Comparison of ENCODE assay signal across 8 cellular contexts in the genomic region with DNA sequence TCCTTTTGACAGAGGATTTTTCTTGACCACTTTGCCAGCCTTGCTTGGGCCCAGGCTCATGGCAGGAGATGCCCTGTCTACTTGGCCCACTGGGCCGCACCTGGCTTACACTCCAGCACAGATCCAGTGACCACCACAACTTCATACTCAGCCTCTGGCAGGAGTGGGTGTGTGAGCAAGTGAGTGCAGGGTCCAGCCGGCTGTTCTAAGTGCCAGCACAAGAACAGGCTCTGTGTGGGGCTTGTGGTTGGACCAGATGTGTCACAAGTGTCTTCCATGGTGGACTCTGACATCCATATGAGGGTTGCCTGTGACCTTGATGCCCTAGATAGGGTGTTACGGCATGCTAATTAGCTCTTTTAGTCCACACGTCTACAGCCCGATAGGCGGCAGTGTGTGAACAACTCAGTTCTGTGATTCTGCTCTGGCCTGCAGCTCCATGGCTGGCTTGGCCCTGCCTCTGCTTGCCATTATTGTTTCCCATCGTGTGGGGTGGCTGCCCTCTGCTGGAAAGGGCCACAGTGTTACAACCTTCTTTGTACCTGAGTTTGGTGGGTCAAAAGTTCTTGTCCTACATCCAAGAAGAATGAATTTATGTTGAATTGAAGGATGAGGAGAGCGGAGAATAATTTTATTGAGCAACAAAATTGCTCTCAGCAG.
DNase-seq lines count a peak whose midpoint lies in the region; ATAC-seq and TF ChIP-seq lines count a peak whose summit lies in the region.

No MANE protein-coding gene starts in this region.

- TF ChIP-seq CTCF in GM23338 (conservative IDR thresholded peaks at IDR 0.05; ENCODE audit: low read depth in 2 of 2) (peak; percentile 82 to 94), mesothelial cell of epicardium (IDR thresholded peaks at IDR 0.05; ENCODE audit: unreplicated experiment) (no peak)

- H3K4me3 Mint-ChIP-seq in GM23338: no peak overlapping the region
- H3K4me3 Mint-ChIP-seq in mesothelial cell of epicardium: no peak overlapping the region

- H2AFZ ChIP-seq in GM23338: peak overlapping the region; percentile 45; the same call in 1 of the 2 replicates

- peaks cover 6% of the 10 kb centered on the region for H3K4me1 ChIP-seq in GM23338 (ENCODE audit: insufficient read depth)

- no peak overlapping the region for H3K27ac ChIP-seq in GM23338 (ENCODE audit: low read depth)

- H3K27ac Mint-ChIP-seq in GM23338: no peak overlapping the region
- H3K27ac Mint-ChIP-seq in mesothelial cell of epicardium: no peak overlapping the region

- H3K9me3 Mint-ChIP-seq in GM23338 (peaks cover 13% of the 10 kb centered on the region), mesothelial cell of epicardium (peaks cover 19% of the 10 kb centered on the region)

- DNase-seq in activated naive CD4-positive, alpha-beta T cell treated with Interleukin-2 at 50 U/mL for 16 hours: peak; percentile 4
- DNase-seq in activated naive CD4-positive, alpha-beta T cell (lab: John Stamatoyannopoulos, UW): no peak
- DNase-seq in GM23338 (ENCODE audit: low spot score) (peak; percentile 84), HuH-7.5 (ENCODE audit: low spot score) (peak; percentile 10), T follicular helper cell (ENCODE audit: low read depth) (peak; percentile 4), glomerular visceral epithelial cell (ENCODE audit: extremely low spot score) (peak; percentile 15), mesothelial cell of epicardium (ENCODE audit: low spot score in 2 of 2, unreplicated experiment in 2 of 2) (no peak)
- DNase-seq in stimulated activated CD4-positive, alpha-beta T cell treated with anti-CD3 and anti-CD28 coated beads, Interleukin-2, amount 100 ng/mL, for 24 hours: peak; percentile 26 to 41

- H3F3A ChIP-seq in GM23338 (replicated peaks; ENCODE audit: low read depth): no peaks in the 10 kb centered on the region

- H3K4me3 ChIP-seq in GM23338: no peak overlapping the region

- peaks cover 4% of the 10 kb centered on the region; the same call in 1 of the 2 replicates for H3K9me2 ChIP-seq in GM23338 (ENCODE audit: insufficient read depth)

- H3K36me3 Mint-ChIP-seq in GM23338 (ENCODE audit: low read depth) (peaks cover 12% of the 10 kb centered on the region; the same call in 2 of the 3 replicates), mesothelial cell of epicardium (peaks cover 4% of the 10 kb centered on the region)

- H3K27me3 Mint-ChIP-seq in GM23338 (ENCODE audit: insufficient read depth, low read depth, poor library complexity): no peaks in the 10 kb centered on the region
- H3K27me3 Mint-ChIP-seq in mesothelial cell of epicardium (ENCODE audit: low read depth): no peaks in the 10 kb centered on the region

- peaks cover 13% of the 10 kb centered on the region; the same call in 2 of the 3 replicates for H3K4me1 Mint-ChIP-seq in GM23338
- peaks cover 34% of the 10 kb centered on the region for H3K4me1 Mint-ChIP-seq in mesothelial cell of epicardium

- H3K4me2 ChIP-seq in GM23338: no peak overlapping the region

- peak; percentile 86 for ATAC-seq in GM23338

- H3K79me2 ChIP-seq in GM23338 (replicated peaks; ENCODE audit: insufficient read depth): no peaks in the 10 kb centered on the region

- H4K20me1 ChIP-seq in GM23338 (replicated peaks; ENCODE audit: insufficient read depth): no peaks in the 10 kb centered on the region

- H3K27me3 ChIP-seq in GM23338 (ENCODE audit: insufficient read depth): no peaks in the 10 kb centered on the region

- H3K36me3 ChIP-seq in GM23338 (ENCODE audit: insufficient read depth): peaks cover 7% of the 10 kb centered on the region; the same call in 1 of the 2 replicates

TF ChIP-seq in GM23338, 12 proteins besides CTCF, POLR2A, EP300 and RAD21:
- no peak for TF ChIP-seq ZNF114 (CRISPR knock-in tag; IDR thresholded peaks at IDR 0.05)
- TF ChIP-seq, protein P1, sequence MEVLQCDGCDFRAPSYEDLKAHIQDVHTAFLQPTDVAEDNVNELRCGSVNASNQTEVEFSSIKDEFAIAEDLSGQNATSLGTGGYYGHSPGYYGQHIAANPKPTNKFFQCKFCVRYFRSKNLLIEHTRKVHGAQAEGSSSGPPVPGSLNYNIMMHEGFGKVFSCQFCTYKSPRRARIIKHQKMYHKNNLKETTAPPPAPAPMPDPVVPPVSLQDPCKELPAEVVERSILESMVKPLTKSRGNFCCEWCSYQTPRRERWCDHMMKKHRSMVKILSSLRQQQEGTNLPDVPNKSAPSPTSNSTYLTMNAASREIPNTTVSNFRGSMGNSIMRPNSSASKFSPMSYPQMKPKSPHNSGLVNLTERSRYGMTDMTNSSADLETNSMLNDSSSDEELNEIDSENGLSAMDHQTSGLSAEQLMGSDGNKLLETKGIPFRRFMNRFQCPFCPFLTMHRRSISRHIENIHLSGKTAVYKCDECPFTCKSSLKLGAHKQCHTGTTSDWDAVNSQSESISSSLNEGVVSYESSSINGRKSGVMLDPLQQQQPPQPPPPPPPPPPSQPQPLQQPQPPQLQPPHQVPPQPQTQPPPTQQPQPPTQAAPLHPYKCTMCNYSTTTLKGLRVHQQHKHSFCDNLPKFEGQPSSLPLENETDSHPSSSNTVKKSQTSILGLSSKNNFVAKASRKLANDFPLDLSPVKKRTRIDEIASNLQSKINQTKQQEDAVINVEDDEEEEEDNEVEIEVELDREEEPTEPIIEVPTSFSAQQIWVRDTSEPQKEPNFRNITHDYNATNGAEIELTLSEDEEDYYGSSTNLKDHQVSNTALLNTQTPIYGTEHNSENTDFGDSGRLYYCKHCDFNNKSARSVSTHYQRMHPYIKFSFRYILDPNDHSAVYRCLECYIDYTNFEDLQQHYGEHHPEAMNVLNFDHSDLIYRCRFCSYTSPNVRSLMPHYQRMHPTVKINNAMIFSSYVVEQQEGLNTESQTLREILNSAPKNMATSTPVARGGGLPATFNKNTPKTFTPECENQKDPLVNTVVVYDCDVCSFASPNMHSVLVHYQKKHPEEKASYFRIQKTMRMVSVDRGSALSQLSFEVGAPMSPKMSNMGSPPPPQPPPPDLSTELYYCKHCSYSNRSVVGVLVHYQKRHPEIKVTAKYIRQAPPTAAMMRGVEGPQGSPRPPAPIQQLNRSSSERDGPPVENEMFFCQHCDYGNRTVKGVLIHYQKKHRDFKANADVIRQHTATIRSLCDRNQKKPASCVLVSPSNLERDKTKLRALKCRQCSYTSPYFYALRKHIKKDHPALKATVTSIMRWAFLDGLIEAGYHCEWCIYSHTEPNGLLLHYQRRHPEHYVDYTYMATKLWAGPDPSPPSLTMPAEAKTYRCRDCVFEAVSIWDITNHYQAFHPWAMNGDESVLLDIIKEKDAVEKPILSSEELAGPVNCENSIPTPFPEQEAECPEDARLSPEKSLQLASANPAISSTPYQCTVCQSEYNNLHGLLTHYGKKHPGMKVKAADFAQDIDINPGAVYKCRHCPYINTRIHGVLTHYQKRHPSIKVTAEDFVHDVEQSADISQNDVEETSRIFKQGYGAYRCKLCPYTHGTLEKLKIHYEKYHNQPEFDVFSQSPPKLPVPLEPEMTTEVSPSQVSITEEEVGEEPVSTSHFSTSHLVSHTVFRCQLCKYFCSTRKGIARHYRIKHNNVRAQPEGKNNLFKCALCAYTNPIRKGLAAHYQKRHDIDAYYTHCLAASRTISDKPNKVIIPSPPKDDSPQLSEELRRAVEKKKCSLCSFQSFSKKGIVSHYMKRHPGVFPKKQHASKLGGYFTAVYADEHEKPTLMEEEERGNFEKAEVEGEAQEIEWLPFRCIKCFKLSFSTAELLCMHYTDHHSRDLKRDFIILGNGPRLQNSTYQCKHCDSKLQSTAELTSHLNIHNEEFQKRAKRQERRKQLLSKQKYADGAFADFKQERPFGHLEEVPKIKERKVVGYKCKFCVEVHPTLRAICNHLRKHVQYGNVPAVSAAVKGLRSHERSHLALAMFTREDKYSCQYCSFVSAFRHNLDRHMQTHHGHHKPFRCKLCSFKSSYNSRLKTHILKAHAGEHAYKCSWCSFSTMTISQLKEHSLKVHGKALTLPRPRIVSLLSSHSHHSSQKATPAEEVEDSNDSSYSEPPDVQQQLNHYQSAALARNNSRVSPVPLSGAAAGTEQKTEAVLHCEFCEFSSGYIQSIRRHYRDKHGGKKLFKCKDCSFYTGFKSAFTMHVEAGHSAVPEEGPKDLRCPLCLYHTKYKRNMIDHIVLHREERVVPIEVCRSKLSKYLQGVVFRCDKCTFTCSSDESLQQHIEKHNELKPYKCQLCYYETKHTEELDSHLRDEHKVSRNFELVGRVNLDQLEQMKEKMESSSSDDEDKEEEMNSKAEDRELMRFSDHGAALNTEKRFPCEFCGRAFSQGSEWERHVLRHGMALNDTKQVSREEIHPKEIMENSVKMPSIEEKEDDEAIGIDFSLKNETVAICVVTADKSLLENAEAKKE (CRISPR knock-in tag; IDR thresholded peaks at IDR 0.05): no peak
- TF ChIP-seq EZH2 (IDR thresholded peaks at IDR 0.05; ENCODE audit: low read depth, unreplicated experiment): no peak
- TF ChIP-seq STAT1 (IDR thresholded peaks at IDR 0.05; ENCODE audit: unreplicated experiment): no peak
TF ChIP-seq in GM23338: peak in this region for 0.

Comparison
In these comparisons a context has a peak if more than half of its experiments do, and no peak if none do; other contexts are left out.
1. DNase-seq: peak in activated naive CD4-positive, alpha-beta T cell treated with Interleukin-2 at 50 U/mL for 16 hours (single experiment), GM23338 (single experiment), HuH-7.5 (single experiment), T follicular helper cell (single experiment), glomerular visceral epithelial cell (single experiment) and stimulated activated CD4-positive, alpha-beta T cell treated with anti-CD3 and anti-CD28 coated beads, Interleukin-2, amount 100 ng/mL, for 24 hours (2 of 2); none in activated naive CD4-positive, alpha-beta T cell (0 of 4) and mesothelial cell of epicardium (0 of 2).